In genomic region chr6:168052291-168052891, GRCh38 we compare ENCODE assay signal across 26 cellular contexts. TPM values are rescaled to one million over a fixed set of nuclear protein-coding genes. Genes with fewer than 3 reads are reported as not detected.
DNase-seq lines count a peak whose midpoint lies in the region; ATAC-seq and TF ChIP-seq lines count a peak whose summit lies in the region.
"Had no signal": no experiment of that assay in that cellular context is flagged by ENCODE, and none has a peak within 500 bp of the region (broad histone marks: within the 10 kb centered on the region; RNA-seq: fewer than 3 reads in every experiment).

No MANE protein-coding gene starts in this region.

- no peaks in the 10 kb centered on the region for H3K9me3 Mint-ChIP-seq in HFFc6
- H3K9me3 Mint-ChIP-seq: activated T-helper 17 cell treated with anti-CD3 and anti-CD28 coated beads, Interleukin-2, amount 50 U/mL, for 72 hours; natural killer cell; WTC11 had no signal

- H3K9me3 ChIP-seq in mucosa of descending colon, result no peaks in the 10 kb centered on the region
- H3K9me3 ChIP-seq: BE2C, MG63, ovary had no signal

- peaks cover 3% of the 10 kb centered on the region for H3K4me1 ChIP-seq in mucosa of descending colon (ENCODE audit: low read depth)
- H3K4me1 ChIP-seq: BE2C had no signal

- peak; percentile 54 for DNase-seq in NCI-H748 (lab: John Stamatoyannopoulos, UW; ENCODE audit: unreplicated experiment)
- no peak for DNase-seq in NCI-H748 treated with DMSO at 0.1 percent for 48 hours (lab: John Stamatoyannopoulos, UW)
- peak; percentile 60 for DNase-seq in HT-29 (ENCODE audit: low spot score)
- peak; percentile 48 for DNase-seq in RPMI8226
- peak; percentile 84 to 86 (median 85) for DNase-seq in mucosa of descending colon
- no peak for DNase-seq in HFFc6
- DNase-seq in AG20443 (ENCODE audit: low spot score), result no peak
- DNase-seq: activated CD4-positive, alpha-beta T cell treated with anti-CD3 and anti-CD28 coated beads, Interleukin-2, amount 50 U/mL, for 4 hours; BE2C; caudate nucleus; IMR-90; left cardiac atrium; MG63; natural killer cell; NCI-H2107; retina had no signal

- peak; percentile 90 for ATAC-seq in mucosa of descending colon
- ATAC-seq in HG03571 (IDR thresholded peaks at IDR 0.05; ENCODE audit: unreplicated experiment), result no peak
- ATAC-seq: activated T-helper 17 cell treated with anti-CD3 and anti-CD28 coated beads, Interleukin-2, amount 50 U/mL, for 72 hours; left cardiac atrium; natural killer cell; SK-N-SH treated with all-trans-retinoic acid at 6 μM for 48 hours; WTC11 had no signal

- intact Hi-C loops in mucosa of descending colon (cut with DNase I, micrococcal nuclease), result no loop called here

- no peaks in the 10 kb centered on the region for H3K36me3 Mint-ChIP-seq in HFFc6 (ENCODE audit: low read depth)
- H3K36me3 Mint-ChIP-seq: activated naive CD8-positive, alpha-beta T cell; natural killer cell; WTC11 had no signal

- no peak overlapping the region for H3K4me3 ChIP-seq in mucosa of descending colon
- H3K4me3 ChIP-seq: MG63, ovary, smooth muscle cell had no signal

- no peak overlapping the region for H3K27ac Mint-ChIP-seq in HFFc6
- H3K27ac Mint-ChIP-seq: activated naive CD8-positive, alpha-beta T cell; activated T-helper 17 cell treated with anti-CD3 and anti-CD28 coated beads, Interleukin-2, amount 50 U/mL, for 72 hours; natural killer cell; WTC11 had no signal

- H3K36me3 ChIP-seq in mucosa of descending colon (ENCODE audit: low read depth), result no peaks in the 10 kb centered on the region
- H3K36me3 ChIP-seq: BE2C, MG63, ovary had no signal

- peak; percentile 22 for TF ChIP-seq CTCF in mucosa of descending colon (IDR thresholded peaks at IDR 0.05)
- no peak for TF ChIP-seq CTCF in HFFc6 (IDR thresholded peaks at IDR 0.05)

- peaks cover 4% of the 10 kb centered on the region for H3K27me3 Mint-ChIP-seq in HFFc6 (ENCODE audit: insufficient read depth)
- H3K27me3 Mint-ChIP-seq: activated naive CD8-positive, alpha-beta T cell; activated T-helper 17 cell treated with anti-CD3 and anti-CD28 coated beads, Interleukin-2, amount 50 U/mL, for 72 hours had no signal

- H3K4me1 Mint-ChIP-seq in HFFc6 (ENCODE audit: low read depth), result no peaks in the 10 kb centered on the region
- H3K4me1 Mint-ChIP-seq: activated T-helper 17 cell treated with anti-CD3 and anti-CD28 coated beads, Interleukin-2, amount 50 U/mL, for 72 hours; natural killer cell; WTC11 had no signal

- H3K4me3 Mint-ChIP-seq in HFFc6, result no peak overlapping the region
- H3K4me3 Mint-ChIP-seq: activated naive CD8-positive, alpha-beta T cell; activated T-helper 17 cell treated with anti-CD3 and anti-CD28 coated beads, Interleukin-2, amount 50 U/mL, for 72 hours; natural killer cell; WTC11 had no signal

RNA-seq across cellular contexts. Expression of gene FRMD1, which starts 26.6 kb away (rescaled TPM):
- total RNA-seq in HT-29 (2014; rRNA removed; shearing (Covaris generic)), result not detected in 2 replicates
- 10 to 100 TPM; 14.3 to 57.5 (median 17.1) TPM for total RNA-seq in mucosa of descending colon
- total RNA-seq in HFFc6 (2021; fragmentation: NEBNext Ultra II Directional; extraction: Animal tissue kit (Norgen Biotek cat#: 25700)), result not detected
- total RNA-seq: A673; activated T-helper 17 cell treated with anti-CD3 and anti-CD28 coated beads, Interleukin-2, amount 50 U/mL, for 72 hours; dermis microvascular lymphatic vessel endothelial cell; IMR-90; natural killer cell; smooth muscle cell had no signal

RNA-seq across cellular contexts. Expression of gene KIF25, which starts 54.9 kb away (rescaled TPM):
- total RNA-seq in HT-29 (2014; rRNA removed; shearing (Covaris generic)), result not detected in 2 replicates
- 1 to 10 TPM in 1 of 3 donors, under 1 TPM in 2; 0.14 to 1.1 (median 0.41) TPM for total RNA-seq in mucosa of descending colon
- total RNA-seq in HFFc6 (2021; fragmentation: NEBNext Ultra II Directional; extraction: Animal tissue kit (Norgen Biotek cat#: 25700)), result not detected
- total RNA-seq: IMR-90, natural killer cell, ureter had no signal

Comparison
In these comparisons a context has a peak if more than half of its experiments do, and no peak if none do; other contexts are left out.
1. DNase-seq: peak in NCI-H748 (single experiment), HT-29 (single experiment), RPMI8226 (single experiment) and mucosa of descending colon (3 of 3); none in NCI-H748 treated with DMSO at 0.1 percent for 48 hours (single experiment), HFFc6 (single experiment) and AG20443 (single experiment).
2. RNA of gene FRMD1, which starts 26.6 kb away (total RNA-seq): 14.3 to 57.5 TPM in mucosa of descending colon; not detected in HT-29 and not detected in HFFc6; every median in the first group is over 10 times any median in the second.